ENCODE assay signal across 20 cellular contexts in the genomic region with DNA sequence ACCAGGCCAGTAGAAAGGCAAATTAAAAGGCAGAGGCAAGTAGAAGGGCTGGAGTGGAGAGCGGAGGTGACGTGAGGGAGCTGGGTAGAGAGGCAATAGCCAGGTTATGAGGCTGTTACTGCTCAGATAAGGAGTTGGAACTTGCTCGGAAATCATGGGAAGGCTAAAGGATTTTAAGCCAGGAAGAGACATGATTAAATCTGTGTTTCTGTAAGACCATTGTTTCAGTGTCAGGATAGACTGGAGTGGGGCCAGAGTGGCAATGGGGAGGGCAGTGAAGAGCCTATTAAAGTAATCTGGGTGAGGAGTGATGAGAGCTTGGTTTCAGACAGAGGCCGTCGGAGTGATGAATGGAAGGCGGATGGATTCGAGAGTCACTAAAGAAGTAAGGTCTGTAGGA. TPM values are rescaled to one million over a fixed set of nuclear protein-coding genes. Genes with fewer than 3 reads are reported as not detected.
DNase-seq lines count a peak whose midpoint lies in the region; ATAC-seq and TF ChIP-seq lines count a peak whose summit lies in the region.
"Had no signal": no experiment of that assay in that cellular context is flagged by ENCODE, and none has a peak within 500 bp of the region (broad histone marks: within the 10 kb centered on the region; RNA-seq: fewer than 3 reads in every experiment).

No MANE protein-coding gene starts in this region.

- TF ChIP-seq CTCF in HFFc6 (IDR thresholded peaks at IDR 0.05), result no peak
- no peak for TF ChIP-seq CTCF in vagina (IDR thresholded peaks at IDR 0.05)

- intact Hi-C loops in activated T-helper 1 cell treated with anti-CD3 and anti-CD28 coated beads, Interleukin-12 subunit alpha, Interleukin-12 subunit beta, Interleukin-2, Interleukin-4 antibody, amounts not matched to agents 30 ng/mL and 10 ng/mL and 1 ng/mL, durations not matched to agents 14 hours and 24 hours and 36 hours (cut with micrococcal nuclease), result no loop called here
- intact Hi-C loops in left cardiac atrium (cut with DNase I) (loop anchor here in 1 of 2 donors (5.0 kb wide), 1 partner anchor 57 kb away; no protein-coding TSS in a partner anchor), vagina (cut with DNase I) (no loop called here)

- H3K27me3 ChIP-seq in vagina, result no peaks in the 10 kb centered on the region
- H3K27me3 ChIP-seq: SJCRH30, transverse colon had no signal

- peak overlapping the region; percentile 52 for H3K27ac Mint-ChIP-seq in HFFc6
- H3K27ac Mint-ChIP-seq in activated T-helper 1 cell treated with anti-CD3 and anti-CD28 coated beads, Interleukin-12 subunit alpha, Interleukin-12 subunit beta, Interleukin-2, Interleukin-4 antibody, amounts not matched to agents 30 ng/mL and 10 ng/mL and 1 ng/mL, durations not matched to agents 14 hours and 24 hours and 36 hours, result peak overlapping the region; percentile 24

- no peak overlapping the region for H3K27ac ChIP-seq in vagina
- H3K27ac ChIP-seq: PC-9, SJCRH30, transverse colon had no signal

- peaks cover 92% of the 10 kb centered on the region for H3K4me1 Mint-ChIP-seq in HFFc6 (ENCODE audit: low read depth)
- H3K4me1 Mint-ChIP-seq in activated T-helper 1 cell treated with anti-CD3 and anti-CD28 coated beads, Interleukin-12 subunit alpha, Interleukin-12 subunit beta, Interleukin-2, Interleukin-4 antibody, amounts not matched to agents 30 ng/mL and 10 ng/mL and 1 ng/mL, durations not matched to agents 14 hours and 24 hours and 36 hours (ENCODE audit: low read depth), result peaks cover 77% of the 10 kb centered on the region

- no peaks in the 10 kb centered on the region for H3K36me3 ChIP-seq in vagina
- H3K36me3 ChIP-seq: SJCRH30, transverse colon had no signal

- no peaks in the 10 kb centered on the region for H3K9me3 ChIP-seq in vagina
- H3K9me3 ChIP-seq: SJCRH30, transverse colon had no signal

- ATAC-seq in left cardiac atrium (peak; percentile 44 to 71), HG03139 (IDR thresholded peaks at IDR 0.05; ENCODE audit: unreplicated experiment) (no peak)

- DNase-seq in COLO829 (ENCODE audit: low spot score) (peak; percentile 66), HFFc6 (no peak), left cardiac atrium (peak; percentile 40), vagina (ENCODE audit: extremely low spot score in 2 of 2) (no peak), NCI-H1694 treated with DMSO at 0.1 percent for 48 hours (lab: John Stamatoyannopoulos, UW) (no peak)
- DNase-seq in activated T-helper 1 cell treated with anti-CD3 and anti-CD28 coated beads, Interleukin-12 subunit alpha, Interleukin-12 subunit beta, Interleukin-2, Interleukin-4 antibody, amounts not matched to agents 30 ng/mL and 10 ng/mL and 1 ng/mL, durations not matched to agents 14 hours and 24 hours and 36 hours (ENCODE audit: low spot score), result no peak
- no peak for DNase-seq in activated CD4-positive, alpha-beta T cell treated with anti-CD3 and anti-CD28 coated beads for 48 hours
- DNase-seq: activated CD4-positive, alpha-beta T cell treated with anti-CD3 and anti-CD28 coated beads, Interleukin-2, amount 50 U/mL, for 48 hours; activated naive CD4-positive, alpha-beta T cell; CD8-positive, alpha-beta memory T cell; KG1; NCI-H2081 treated with DMSO at 0.1 percent for 48 hours; NCI-H526 treated with DMSO at 0.1 percent for 48 hours; PC-9; SJCRH30; stimulated activated CD4-positive, alpha-beta T cell treated with anti-CD3 and anti-CD28 coated beads, Interleukin-2, amount 100 ng/mL, for 24 hours; stimulated activated naive CD4-positive, alpha-beta T cell; T-helper 2 cell; transverse colon had no signal

- TF ChIP-seq POLR2A in vagina (IDR thresholded peaks at IDR 0.05), result no peak

- H3K27me3 Mint-ChIP-seq in HFFc6 (ENCODE audit: insufficient read depth), result no peaks in the 10 kb centered on the region
- no peaks in the 10 kb centered on the region for H3K27me3 Mint-ChIP-seq in activated T-helper 1 cell treated with anti-CD3 and anti-CD28 coated beads, Interleukin-12 subunit alpha, Interleukin-12 subunit beta, Interleukin-2, Interleukin-4 antibody, amounts not matched to agents 30 ng/mL and 10 ng/mL and 1 ng/mL, durations not matched to agents 14 hours and 24 hours and 36 hours (ENCODE audit: insufficient read depth)
- H3K27me3 Mint-ChIP-seq: CD8-positive, alpha-beta memory T cell had no signal

- peaks cover 40% of the 10 kb centered on the region for H3K36me3 Mint-ChIP-seq in HFFc6 (ENCODE audit: low read depth)
- H3K36me3 Mint-ChIP-seq in activated T-helper 1 cell treated with anti-CD3 and anti-CD28 coated beads, Interleukin-12 subunit alpha, Interleukin-12 subunit beta, Interleukin-2, Interleukin-4 antibody, amounts not matched to agents 30 ng/mL and 10 ng/mL and 1 ng/mL, durations not matched to agents 14 hours and 24 hours and 36 hours (ENCODE audit: low read depth), result peaks cover 40% of the 10 kb centered on the region

- H3K4me3 ChIP-seq in vagina, result no peak overlapping the region
- H3K4me3 ChIP-seq: PC-9, SJCRH30, transverse colon had no signal

- H3K4me1 ChIP-seq in vagina, result no peaks in the 10 kb centered on the region
- H3K4me1 ChIP-seq: transverse colon had no signal

- H3K4me3 Mint-ChIP-seq in HFFc6, result no peak overlapping the region
- H3K4me3 Mint-ChIP-seq in activated T-helper 1 cell treated with anti-CD3 and anti-CD28 coated beads, Interleukin-12 subunit alpha, Interleukin-12 subunit beta, Interleukin-2, Interleukin-4 antibody, amounts not matched to agents 30 ng/mL and 10 ng/mL and 1 ng/mL, durations not matched to agents 14 hours and 24 hours and 36 hours, result no peak overlapping the region
- H3K4me3 Mint-ChIP-seq: CD8-positive, alpha-beta memory T cell had no signal

- no peaks in the 10 kb centered on the region for H3K9me3 Mint-ChIP-seq in HFFc6
- no peaks in the 10 kb centered on the region for H3K9me3 Mint-ChIP-seq in activated T-helper 1 cell treated with anti-CD3 and anti-CD28 coated beads, Interleukin-12 subunit alpha, Interleukin-12 subunit beta, Interleukin-2, Interleukin-4 antibody, amounts not matched to agents 30 ng/mL and 10 ng/mL and 1 ng/mL, durations not matched to agents 14 hours and 24 hours and 36 hours
- H3K9me3 Mint-ChIP-seq: CD8-positive, alpha-beta memory T cell had no signal

RNA-seq across cellular contexts. Expression of a gene that starts 39.0 kb away (rescaled TPM):
- 10 to 100 TPM; 46.1 to 54.5 (median 51.3) TPM for total RNA-seq in HFFc6 (2021; fragmentation: NEBNext Ultra II Directional; extraction: Animal tissue kit (Norgen Biotek cat#: 25700))
- 154 and 155 TPM in 2 replicates for total RNA-seq in activated T-helper 1 cell treated with anti-CD3 and anti-CD28 coated beads, Interleukin-12 subunit alpha, Interleukin-12 subunit beta, Interleukin-2, Interleukin-4 antibody, amounts not matched to agents 30 ng/mL and 10 ng/mL and 1 ng/mL, durations not matched to agents 14 hours and 24 hours and 36 hours
- 1 to 10 TPM; 2.8 to 3.1 TPM for total RNA-seq in left cardiac atrium
- total RNA-seq in vagina, result 4.9 TPM

Comparison
In these comparisons a context has a peak if more than half of its experiments do, and no peak if none do; other contexts are left out.
1. DNase-seq: peak in COLO829 (single experiment) and left cardiac atrium (single experiment); none in HFFc6 (single experiment), activated T-helper 1 cell treated with anti-CD3 and anti-CD28 coated beads, Interleukin-12 subunit alpha, Interleukin-12 subunit beta, Interleukin-2, Interleukin-4 antibody, amounts not matched to agents 30 ng/mL and 10 ng/mL and 1 ng/mL, durations not matched to agents 14 hours and 24 hours and 36 hours (single experiment), vagina (0 of 2), NCI-H1694 treated with DMSO at 0.1 percent for 48 hours (single experiment) and activated CD4-positive, alpha-beta T cell treated with anti-CD3 and anti-CD28 coated beads for 48 hours (single experiment).